ENCODE assay signal across 8 cellular contexts in the genomic region with DNA sequence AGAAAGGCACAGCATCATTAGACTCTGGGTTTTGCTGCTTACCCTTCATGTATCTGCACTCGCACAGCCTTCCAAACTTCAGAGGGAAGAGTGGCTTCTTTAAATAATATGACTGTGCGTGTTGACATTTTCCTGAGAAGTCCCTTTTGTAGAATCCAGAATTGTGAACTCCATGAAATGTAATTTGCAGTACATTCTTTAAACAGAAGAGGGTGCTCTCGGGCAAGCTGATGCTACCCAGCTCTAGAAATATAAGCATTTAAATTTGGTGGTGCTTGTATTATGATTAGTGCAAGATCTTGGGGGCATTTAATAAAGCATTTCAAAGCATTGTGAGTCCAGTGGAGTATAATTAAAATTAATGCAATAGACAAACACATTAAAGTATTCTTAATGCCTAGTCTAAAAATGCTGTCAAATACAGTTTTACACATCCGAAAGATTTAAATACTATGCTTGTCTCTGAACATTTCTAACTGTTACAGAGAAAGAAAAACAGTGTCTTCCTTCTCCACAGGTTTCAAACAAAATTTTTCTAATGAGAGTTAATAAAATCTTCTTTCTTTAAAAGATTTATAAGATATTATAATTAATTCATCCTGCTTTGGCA. TPM values are rescaled to one million over a fixed set of nuclear protein-coding genes. Genes with fewer than 3 reads are reported as not detected.
DNase-seq lines count a peak whose midpoint lies in the region; ATAC-seq and TF ChIP-seq lines count a peak whose summit lies in the region.

No MANE protein-coding gene starts in this region.

- no peak overlapping the region for H3K4me3 Mint-ChIP-seq in activated T-cell treated with anti-CD3 and anti-CD28 coated beads, Interleukin-2, amount 50 U/mL, for 4 hours

- no peaks in the 10 kb centered on the region for H3K9me3 Mint-ChIP-seq in activated T-cell treated with anti-CD3 and anti-CD28 coated beads, Interleukin-2, amount 50 U/mL, for 4 hours

- H3K27me3 Mint-ChIP-seq in activated T-cell treated with anti-CD3 and anti-CD28 coated beads, Interleukin-2, amount 50 U/mL, for 4 hours (ENCODE audit: low read depth): peaks cover 2% of the 10 kb centered on the region

- H3K4me3 ChIP-seq in AG04450 (ENCODE audit: low read depth, low read length): no peak overlapping the region
- no peak overlapping the region for H3K4me3 ChIP-seq in right atrium auricular region
- no peak overlapping the region for H3K4me3 ChIP-seq in thoracic aorta

- CTCF ChIA-PET in AG04450 (lab: Charles Lee): interaction anchor here (0.6 to 2.4 kb wide), 15 partner anchors 9 to 1803 kb away, joined by 3 to 16 read pairs (median 4); no protein-coding TSS in a partner anchor

- TF ChIP-seq CTCF in AG04450 (IDR thresholded peaks at IDR 0.05; ENCODE audit: low read depth, low read length) (peak; percentile 87), GM12874 (IDR thresholded peaks at IDR 0.05; ENCODE audit: insufficient read depth, low read depth, low read length) (peak; percentile 54; the same call in 1 of the 2 replicates), VCaP (conservative IDR thresholded peaks at IDR 0.05) (peak; percentile 86), right atrium auricular region (IDR thresholded peaks at IDR 0.05) (peak; percentile 50 to 79), thoracic aorta (IDR thresholded peaks at IDR 0.05) (peak; percentile 44)

- ATAC-seq in thoracic aorta (ENCODE audit: insufficient number of reproducible peaks, low FRiP score, low read depth) (no peak), HG03025 (IDR thresholded peaks at IDR 0.05; ENCODE audit: low FRiP score, unreplicated experiment) (no peak)
- no peak for ATAC-seq in activated T-cell treated with anti-CD3 and anti-CD28 coated beads, Interleukin-2, amount 50 U/mL, for 4 hours

- peak; percentile 30 for DNase-seq in AG04450 (ENCODE audit: low read depth, low spot score)
- peak; percentile 27 for DNase-seq in NCI-H128 (lab: John Stamatoyannopoulos, UW; ENCODE audit: unreplicated experiment)
- no peak for DNase-seq in right atrium auricular region (ENCODE audit: low spot score)
- no peak for DNase-seq in thoracic aorta (ENCODE audit: low spot score)
- no peak for DNase-seq in activated T-cell treated with anti-CD3 and anti-CD28 coated beads, Interleukin-2, amount 50 U/mL, for 4 hours

- H3K9me3 ChIP-seq in AG04450 (ENCODE audit: control insufficient read depth, insufficient read depth, low read length) (no peaks in the 10 kb centered on the region), right atrium auricular region (no peaks in the 10 kb centered on the region), thoracic aorta (no peaks in the 10 kb centered on the region)

- POLR2A ChIA-PET in AG04450 (lab: Yijun Ruan, JAX): interaction anchor here (0.8 to 1.0 kb wide), 2 partner anchors 115 to 346 kb away, joined by 3 read pairs; no protein-coding TSS in a partner anchor

- no peaks in the 10 kb centered on the region for H3K4me1 Mint-ChIP-seq in activated T-cell treated with anti-CD3 and anti-CD28 coated beads, Interleukin-2, amount 50 U/mL, for 4 hours (ENCODE audit: low read depth)

- no peaks in the 10 kb centered on the region for H3K36me3 Mint-ChIP-seq in activated T-cell treated with anti-CD3 and anti-CD28 coated beads, Interleukin-2, amount 50 U/mL, for 4 hours (ENCODE audit: insufficient read depth)

- no peaks in the 10 kb centered on the region for H3K4me1 ChIP-seq in right atrium auricular region
- no peaks in the 10 kb centered on the region for H3K4me1 ChIP-seq in thoracic aorta (ENCODE audit: control insufficient read depth in 1 of 2, low read depth in 2 of 2)

- H3K36me3 ChIP-seq in right atrium auricular region (peaks cover 2% of the 10 kb centered on the region), thoracic aorta (no peaks in the 10 kb centered on the region)

- H3K27me3 ChIP-seq in AG04450 (ENCODE audit: control insufficient read depth, insufficient read depth, low read length): no peaks in the 10 kb centered on the region
- no peaks in the 10 kb centered on the region for H3K27me3 ChIP-seq in right atrium auricular region
- H3K27me3 ChIP-seq in thoracic aorta (replicated peaks; ENCODE audit: insufficient read depth): no peaks in the 10 kb centered on the region

- H3K27ac ChIP-seq in AG04450 (ENCODE audit: low read depth, low read length): no peak overlapping the region
- no peak overlapping the region for H3K27ac ChIP-seq in VCaP
- H3K27ac ChIP-seq in right atrium auricular region: no peak overlapping the region
- H3K27ac ChIP-seq in thoracic aorta: no peak overlapping the region

RNA-seq across cellular contexts. Expression of a gene that starts 17.3 kb away (rescaled TPM):
- polyA plus RNA-seq in AG04450 (2011; rRNA removed): 0.19 TPM in 1 of 2 replicates, not detected in the other
- polyA minus RNA-seq in AG04450 (2011; rRNA and poly(A)+ RNA removed): not detected in 2 replicates
- total RNA-seq in right atrium auricular region (1 to 10 TPM in 1 of 2 donors, under 1 TPM in 1; 0.96 to 5.1 TPM), thoracic aorta (1 to 10 TPM in 1 of 2 donors, under 1 TPM in 1; 0.27 to 1.6 TPM)
- total RNA-seq in activated T-cell treated with anti-CD3 and anti-CD28 coated beads, Interleukin-2, amount 50 U/mL, for 4 hours: not detected

Comparison
In these comparisons a context has a peak if more than half of its experiments do, and no peak if none do; other contexts are left out.
1. DNase-seq: peak in AG04450 (single experiment) and NCI-H128 (single experiment); none in right atrium auricular region (single experiment), thoracic aorta (single experiment) and activated T-cell treated with anti-CD3 and anti-CD28 coated beads, Interleukin-2, amount 50 U/mL, for 4 hours (single experiment).
2. Peak in every context shown above with its lines, with median percentiles within 50 percentile points of each other: CTCF ChIP-seq.